ENCODE assay signal across 8 cellular contexts in the genomic region with DNA sequence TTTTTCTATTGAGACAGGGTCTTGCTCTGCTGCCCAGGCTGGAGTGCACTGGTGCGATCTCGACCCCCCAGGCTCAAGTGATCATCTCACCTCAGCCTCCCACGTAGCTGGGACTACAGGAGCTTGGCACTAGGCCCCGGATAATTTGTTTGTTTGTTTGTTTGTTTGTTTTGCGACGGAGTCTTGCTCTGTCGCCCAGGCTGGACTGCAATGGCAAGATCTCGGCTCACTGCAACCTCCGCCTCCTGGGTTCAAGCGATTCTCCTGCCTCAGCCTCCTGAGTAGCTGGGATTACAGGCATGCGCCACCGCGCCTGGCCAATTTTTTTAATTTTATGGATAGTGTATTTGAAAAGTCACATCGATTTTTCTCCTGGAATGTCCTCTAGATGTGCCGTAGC. TPM values are rescaled to one million over a fixed set of nuclear protein-coding genes. Genes with fewer than 3 reads are reported as not detected.
DNase-seq lines count a peak whose midpoint lies in the region; ATAC-seq, FAIRE-seq and TF ChIP-seq lines count a peak whose summit lies in the region.
"Not testable (repeated sequence)": the region's sequence is repeated elsewhere in the genome, so short reads cannot be mapped to it uniquely, and the experiment has no call there.

No MANE protein-coding gene starts in this region.

- not testable (repeated sequence) for H3K27me3 Mint-ChIP-seq in CD4-positive, alpha-beta memory T cell; T-helper 2 cell treated with Interferon-gamma antibody and Interleukin-4, amounts not matched to agents 5 μg/mL and 100 μg/mL, for 36 hours (ENCODE audit: low read depth); activated T-helper 17 cell treated with anti-CD3 and anti-CD28 coated beads, Interleukin-2, amount 50 U/mL, for 72 hours

- H2AFZ ChIP-seq in Karpas-422 (ENCODE audit: low read length) (peak overlapping the region; percentile 71; the same call in 1 of the 2 replicates), mammary epithelial cell (ENCODE audit: low read depth, low read length) (peak overlapping the region; percentile 97), osteoblast (ENCODE audit: low read length) (peak overlapping the region; percentile 99)
- H2AFZ ChIP-seq in HepG2 (ENCODE audit: low read length), result not testable (repeated sequence)

- DNase-seq in CD4-positive, alpha-beta memory T cell; Karpas-422; T-helper 2 cell treated with Interferon-gamma antibody and Interleukin-4, amounts not matched to agents 5 μg/mL and 100 μg/mL, for 36 hours (ENCODE audit: low spot score); mammary epithelial cell; HepG2 (ENCODE audit: low spot score); osteoblast (ENCODE audit: insufficient read length, low spot score, missing footprints); transverse colon: not testable (repeated sequence)

- H3K79me2 ChIP-seq in Karpas-422 (ENCODE audit: low read length) (peaks cover 36% of the 10 kb centered on the region), mammary epithelial cell (ENCODE audit: insufficient read depth, low read length) (peaks cover 34% of the 10 kb centered on the region), HepG2 (ENCODE audit: insufficient read depth, low read length) (peaks cover 34% of the 10 kb centered on the region), osteoblast (ENCODE audit: insufficient read depth, low read length) (peaks cover 24% of the 10 kb centered on the region)

- not testable (repeated sequence) for H3K9me2 ChIP-seq in Karpas-422 (replicated peaks; ENCODE audit: insufficient read depth, low read length)

- not testable (repeated sequence) for H4K20me1 ChIP-seq in Karpas-422 (ENCODE audit: insufficient read depth, low read depth, low read length); mammary epithelial cell (ENCODE audit: insufficient read depth, low read length); HepG2 (ENCODE audit: insufficient read depth, low read length); osteoblast (ENCODE audit: insufficient read depth, low read length)

- not testable (repeated sequence) for TF ChIP-seq EP300 in HepG2 (IDR thresholded peaks at IDR 0.05; ENCODE audit: low read depth in 2 of 2, low read length in 2 of 2); HepG2 (CRISPR knock-in tag; IDR thresholded peaks at IDR 0.05; ENCODE audit: borderline replicate concordance); transverse colon (IDR thresholded peaks at IDR 0.05; ENCODE audit: low read depth)

- 100% methylated on average over 11 of the region's 15 CpGs for WGBS in mammary epithelial cell (ENCODE audit: low coverage, missing lambda C conversion rate)
- WGBS in HepG2 (ENCODE audit: low lambda C conversion rate), result 92% methylated on average over 15 of the region's 15 CpGs
- 83 to 96% methylated on average over 4 to 15 of the region's 15 CpGs for WGBS in transverse colon (ENCODE audit: low coverage in 1 of 2), 2 donors

- intact Hi-C loops in CD4-positive, alpha-beta memory T cell (cut with micrococcal nuclease), result loop anchor here (1.0 to 2.0 kb wide), 2 partner anchors 39 to 138 kb away; partner anchors contain the start of genes MED18 and RCC1
- intact Hi-C loops in mammary epithelial cell (cut with micrococcal nuclease), result loop anchor here (1.0 to 2.0 kb wide), 4 partner anchors 9 to 278 kb away; no protein-coding TSS in a partner anchor
- intact Hi-C loops in HepG2 (cut with micrococcal nuclease; ENCODE audit: unreplicated experiment), result loop anchor here (1.0 to 2.0 kb wide), 2 partner anchors 120 to 278 kb away; no protein-coding TSS in a partner anchor
- intact Hi-C loops in transverse colon (cut with DNase I; ENCODE audit: low total_unique reads), result not testable (repeated sequence)

- H3K9me3 ChIP-seq in CD4-positive, alpha-beta memory T cell (ENCODE audit: control insufficient read depth in 1 of 2, low read length in 2 of 2); Karpas-422 (ENCODE audit: low read length); mammary epithelial cell (replicated peaks; ENCODE audit: insufficient read depth, low read length); HepG2 (ENCODE audit: low read length); osteoblast (ENCODE audit: low read depth, low read length); transverse colon: not testable (repeated sequence)

- CTCF ChIA-PET in CD4-positive, alpha-beta memory T cell (lab: Charles Lee; ENCODE audit: partially characterized antibody), result interaction anchor here (0.8 to 2.2 kb wide), 3 partner anchors 9 to 134 kb away, joined by 3 to 13 read pairs (median 7); no protein-coding TSS in a partner anchor
- CTCF ChIA-PET in mammary epithelial cell (lab: Charles Lee; ENCODE audit: low non-redundant PET), result interaction anchor here (1.0 kb wide), 1 partner anchor 120 kb away, joined by 5 read pairs; no protein-coding TSS in a partner anchor
- CTCF ChIA-PET in HepG2 (lab: Yijun Ruan, JAX; ENCODE audit: low intra/inter-chr PET ratio, low total read pairs), result interaction anchor here (1.1 to 2.9 kb wide), 2 partner anchors 9 to 121 kb away, joined by 4 to 13 read pairs; no protein-coding TSS in a partner anchor

- not testable (repeated sequence) for H3K9me3 Mint-ChIP-seq in CD4-positive, alpha-beta memory T cell; T-helper 2 cell treated with Interferon-gamma antibody and Interleukin-4, amounts not matched to agents 5 μg/mL and 100 μg/mL, for 36 hours; activated T-helper 17 cell treated with anti-CD3 and anti-CD28 coated beads, Interleukin-2, amount 50 U/mL, for 72 hours

- TF ChIP-seq POLR2A in HepG2 (IDR thresholded peaks at IDR 0.05; ENCODE audit: insufficient read depth in 1 of 2, low read depth in 2 of 2, low read length in 2 of 2); transverse colon (IDR thresholded peaks at IDR 0.05): not testable (repeated sequence)

- not testable (repeated sequence) for TF ChIP-seq RAD21 in HepG2 (CRISPR knock-in tag; IDR thresholded peaks at IDR 0.05)

- H3K27ac ChIP-seq in CD4-positive, alpha-beta memory T cell (ENCODE audit: low read depth, low read length); mammary epithelial cell (ENCODE audit: insufficient read depth, low read depth, low read length); HepG2 (ENCODE audit: extremely low read length, insufficient read depth, low read length); osteoblast (ENCODE audit: low read depth, low read length): not testable (repeated sequence)
- H3K27ac ChIP-seq in Karpas-422 (ENCODE audit: low read length) (peak overlapping the region; percentile 85; the same call in 1 of the 2 replicates), transverse colon (peak overlapping the region; percentile 96 to 98 (median 98))

- H3K4me3 ChIP-seq in CD4-positive, alpha-beta memory T cell (ENCODE audit: low read length in 2 of 2); mammary epithelial cell (replicated peaks in 1 of 3; ENCODE audit: insufficient read depth in 1 of 3, low read depth in 2 of 3, low read length in 3 of 3); HepG2 (replicated peaks in 1 of 3; ENCODE audit: insufficient read depth in 1 of 3, low read depth in 2 of 3, low read length in 3 of 3); osteoblast (ENCODE audit: insufficient read depth, low read length); transverse colon: not testable (repeated sequence)
- peak overlapping the region; percentile 86; the same call in 1 of the 2 replicates for H3K4me3 ChIP-seq in Karpas-422 (ENCODE audit: low read length)

- not testable (repeated sequence) for BruUV-seq in mammary epithelial cell (replicated peaks; lab: Mats Ljungman, UMichigan); HepG2 (replicated peaks; lab: Mats Ljungman, UMichigan)

- FAIRE-seq in HepG2 (lab: Jason Lieb, UNC), result not testable (repeated sequence)

- TF ChIP-seq CTCF in mammary epithelial cell (conservative IDR thresholded peaks at IDR 0.05 in 1 of 2, IDR thresholded peaks at IDR 0.05 in 1 of 2; ENCODE audit: extremely low read depth in 1 of 2, insufficient read depth in 1 of 2, low read depth in 1 of 2, low read length in 2 of 2); HepG2 (CRISPR knock-in tag; IDR thresholded peaks at IDR 0.05); osteoblast (IDR thresholded peaks at IDR 0.05; ENCODE audit: extremely low read depth, low read depth, low read length); transverse colon (IDR thresholded peaks at IDR 0.05): not testable (repeated sequence)

- not testable (repeated sequence) for H3K36me3 ChIP-seq in CD4-positive, alpha-beta memory T cell (ENCODE audit: insufficient read depth, low read length); Karpas-422 (ENCODE audit: insufficient read depth, low read length); mammary epithelial cell (ENCODE audit: insufficient read depth, low read length); HepG2 (replicated peaks in 1 of 2; ENCODE audit: control insufficient read depth in 1 of 2, insufficient read depth in 2 of 2, low read length in 2 of 2); osteoblast (ENCODE audit: insufficient read depth, low read length); transverse colon

- peak overlapping the region in 5 of 7 donors; percentile 91 to 97 (median 94) for H3K27ac Mint-ChIP-seq in CD4-positive, alpha-beta memory T cell
- H3K27ac Mint-ChIP-seq in T-helper 2 cell treated with Interferon-gamma antibody and Interleukin-4, amounts not matched to agents 5 μg/mL and 100 μg/mL, for 36 hours, result peak overlapping the region; percentile 91
- H3K27ac Mint-ChIP-seq in activated T-helper 17 cell treated with anti-CD3 and anti-CD28 coated beads, Interleukin-2, amount 50 U/mL, for 72 hours, result peak overlapping the region; percentile 90

- dilution Hi-C loops in mammary epithelial cell (cut with HindIII; ENCODE audit: low sequenced_read_pairs), result not testable (repeated sequence)

- peaks cover 13 to 38% (median 27%) of the 10 kb centered on the region in 4 donors for H3K4me1 Mint-ChIP-seq in CD4-positive, alpha-beta memory T cell
- peaks cover 18% of the 10 kb centered on the region for H3K4me1 Mint-ChIP-seq in T-helper 2 cell treated with Interferon-gamma antibody and Interleukin-4, amounts not matched to agents 5 μg/mL and 100 μg/mL, for 36 hours (ENCODE audit: low read depth)
- H3K4me1 Mint-ChIP-seq in activated T-helper 17 cell treated with anti-CD3 and anti-CD28 coated beads, Interleukin-2, amount 50 U/mL, for 72 hours, result peaks cover 11% of the 10 kb centered on the region

- POLR2A ChIA-PET in CD4-positive, alpha-beta memory T cell (lab: Charles Lee; ENCODE audit: partially characterized antibody), result interaction anchor here (1.1 to 1.2 kb wide), 4 partner anchors 39 to 213 kb away, joined by 3 to 7 read pairs (median 4); partner anchors contain the start of gene MED18
- POLR2A ChIA-PET in HepG2 (lab: Yijun Ruan, JAX), result interaction anchor here (1.2 to 3.2 kb wide), 4 partner anchors 9 to 133 kb away, joined by 3 to 30 read pairs (median 10); partner anchors contain the start of genes ATP5IF1 and MED18

- not testable (repeated sequence) for H3K27me3 ChIP-seq in CD4-positive, alpha-beta memory T cell (ENCODE audit: insufficient read depth, low read length); Karpas-422 (ENCODE audit: low read length); mammary epithelial cell (ENCODE audit: insufficient read depth, low read length); HepG2 (ENCODE audit: control insufficient read depth in 1 of 2, insufficient read depth in 2 of 2, low read length in 2 of 2); osteoblast (ENCODE audit: insufficient read depth, low read length); transverse colon

- peak overlapping the region; percentile 99 for H3K9ac ChIP-seq in Karpas-422 (ENCODE audit: low read length)
- H3K9ac ChIP-seq in mammary epithelial cell (ENCODE audit: insufficient read depth, low read length), result not testable (repeated sequence)
- H3K9ac ChIP-seq in HepG2 (ENCODE audit: insufficient read depth, low read depth, low read length), result peak overlapping the region; percentile 96

- H3K4me2 ChIP-seq in Karpas-422 (ENCODE audit: low read depth, low read length, poor library complexity, severe bottlenecking), result peak overlapping the region; percentile 75
- not testable (repeated sequence) for H3K4me2 ChIP-seq in mammary epithelial cell (ENCODE audit: insufficient read depth, low read depth, low read length); HepG2 (ENCODE audit: low read depth, low read length); osteoblast (ENCODE audit: insufficient read depth, low read length)

- peak overlapping the region; percentile 94 to 97 (median 96) for H3K4me3 Mint-ChIP-seq in CD4-positive, alpha-beta memory T cell
- H3K4me3 Mint-ChIP-seq in T-helper 2 cell treated with Interferon-gamma antibody and Interleukin-4, amounts not matched to agents 5 μg/mL and 100 μg/mL, for 36 hours, result peak overlapping the region; percentile 90
- H3K4me3 Mint-ChIP-seq in activated T-helper 17 cell treated with anti-CD3 and anti-CD28 coated beads, Interleukin-2, amount 50 U/mL, for 72 hours, result peak overlapping the region; percentile 91

- in situ Hi-C loops in mammary epithelial cell (cut with MboI; ENCODE audit: low sequenced_read_pairs in 2 of 2); transverse colon (cut with MboI; ENCODE audit: low pct_ligation_motif_present in 1 of 4, low pct_unique_long_range_greater_than_20kb in 1 of 4, low sequenced_read_pairs in 3 of 4): not testable (repeated sequence)
- in situ Hi-C loops in HepG2 (cut with HindIII; ENCODE audit: extremely low pct_ligation_motif_present, low pct_unique_long_range_greater_than_20kb), result loop anchor here (5.0 to 25.0 kb wide), 2 partner anchors 121 to 281 kb away; partner anchors contain the start of gene EYA3

- H3K36me3 Mint-ChIP-seq in CD4-positive, alpha-beta memory T cell, result peaks cover 0 to 14% of the 10 kb centered on the region in 2 donors
- H3K36me3 Mint-ChIP-seq in T-helper 2 cell treated with Interferon-gamma antibody and Interleukin-4, amounts not matched to agents 5 μg/mL and 100 μg/mL, for 36 hours (ENCODE audit: low read depth); activated T-helper 17 cell treated with anti-CD3 and anti-CD28 coated beads, Interleukin-2, amount 50 U/mL, for 72 hours (ENCODE audit: low read depth): not testable (repeated sequence)

- peaks cover 26% of the 10 kb centered on the region for H3K4me1 ChIP-seq in CD4-positive, alpha-beta memory T cell (ENCODE audit: insufficient read depth, low read length)
- H3K4me1 ChIP-seq in Karpas-422 (ENCODE audit: low read length), result peaks cover 24% of the 10 kb centered on the region
- peaks cover 15% of the 10 kb centered on the region for H3K4me1 ChIP-seq in mammary epithelial cell (ENCODE audit: insufficient read depth, low read length)
- H3K4me1 ChIP-seq in HepG2 (ENCODE audit: insufficient read depth, low read length), result peaks cover 41% of the 10 kb centered on the region
- H3K4me1 ChIP-seq in osteoblast (ENCODE audit: insufficient read depth, low read length), result peaks cover 13% of the 10 kb centered on the region
- peaks cover 11 to 49% (median 23%) of the 10 kb centered on the region in 4 donors for H3K4me1 ChIP-seq in transverse colon

- not testable (repeated sequence) for ATAC-seq in activated T-helper 17 cell treated with anti-CD3 and anti-CD28 coated beads, Interleukin-2, amount 50 U/mL, for 72 hours (replicated peaks); HepG2

RNA-seq across cellular contexts. Expression of gene PHACTR4, which starts 0.9 kb away (rescaled TPM):
- total RNA-seq in CD4-positive, alpha-beta memory T cell, result 10 to 100 TPM; 27.1 to 28.8 TPM
- polyA plus RNA-seq in CD4-positive, alpha-beta memory T cell, result 10 to 100 TPM in 1 of 2 donors, 1 to 10 TPM in 1; 3.6 to 22.8 TPM
- total RNA-seq in Karpas-422 (2014; rRNA removed; shearing (Covaris generic); ENCODE audit: low replicate concordance), result 8.5 and 10.0 TPM in 2 replicates
- total RNA-seq in activated T-helper 17 cell treated with anti-CD3 and anti-CD28 coated beads, Interleukin-2, amount 50 U/mL, for 72 hours, result 10 to 100 TPM; 25.6 to 29.3 TPM
- total RNA-seq in mammary epithelial cell, result 10 to 100 TPM; 14.7 to 34.1 TPM
- polyA plus RNA-seq in mammary epithelial cell, result 4.5 TPM
- polyA minus RNA-seq in mammary epithelial cell, result 44.7 TPM
- 17.1 and 29.6 TPM in 2 replicates for total RNA-seq in HepG2 (2016; rRNA removed; fragmentation: Illumina TruSeq; extraction: Trizol)
- 12.5 and 13.7 TPM in 2 replicates for total RNA-seq in HepG2 (2016; cell fraction: cytosol; rRNA removed; fragmentation: Illumina TruSeq; extraction: Trizol; ENCODE audit: low read depth)
- 18.0 and 28.5 TPM in 2 replicates for total RNA-seq in HepG2 (2016; cell fraction: insoluble cytoplasmic fraction; rRNA removed; fragmentation: Illumina TruSeq; extraction: Trizol)
- 22.9 and 27.9 TPM in 2 replicates for total RNA-seq in HepG2 (2016; cell fraction: membrane; rRNA removed; fragmentation: Illumina TruSeq; extraction: Trizol)
- 19.8 and 22.8 TPM in 2 replicates for total RNA-seq in HepG2 (2016; cell fraction: nucleus; rRNA removed; fragmentation: Illumina TruSeq; extraction: Trizol)
- 13.9 TPM in 2 replicates for polyA plus RNA-seq in HepG2 (2011; rRNA removed)
- polyA plus RNA-seq in HepG2 (2011; cell fraction: cytosol; rRNA removed), result 9.3 and 14.1 TPM in 2 replicates
- polyA plus RNA-seq in HepG2 (2011; cell fraction: nucleus; rRNA removed), result 7.6 and 10.2 TPM in 2 replicates
- polyA plus RNA-seq in HepG2 (2012), result 20.1 and 20.8 TPM in 2 replicates
- polyA plus RNA-seq in HepG2 (2016; cell fraction: cytosol; fragmentation: Illumina TruSeq; extraction: Trizol; ENCODE audit: low read depth), result 3.9 and 4.2 TPM in 2 replicates
- 36.5 and 50.9 TPM in 2 replicates for polyA plus RNA-seq in HepG2 (2016; cell fraction: insoluble cytoplasmic fraction; fragmentation: Illumina TruSeq; extraction: Trizol; ENCODE audit: low read depth)
- polyA plus RNA-seq in HepG2 (2016; cell fraction: membrane; fragmentation: Illumina TruSeq; extraction: Trizol; ENCODE audit: low read depth), result 18.0 and 18.6 TPM in 2 replicates
- 40.9 and 42.7 TPM in 2 replicates for polyA plus RNA-seq in HepG2 (2016; cell fraction: nucleus; fragmentation: Illumina TruSeq; extraction: Trizol; ENCODE audit: insufficient read depth, low read depth)
- 21.5 and 24.1 TPM in 2 replicates for polyA minus RNA-seq in HepG2 (2011; rRNA and poly(A)+ RNA removed; ENCODE audit: low replicate concordance)
- 19.1 and 23.2 TPM in 2 replicates for polyA minus RNA-seq in HepG2 (2011; cell fraction: cytosol; rRNA and poly(A)+ RNA removed)
- 13.7 and 14.3 TPM in 2 replicates for polyA minus RNA-seq in HepG2 (2011; cell fraction: nucleus; rRNA and poly(A)+ RNA removed)
- 12.7 and 14.7 TPM in 2 replicates for total RNA-seq in osteoblast
- total RNA-seq in transverse colon, result 10 to 100 TPM; 31.4 to 51.1 (median 41.6) TPM

RNA-seq across cellular contexts. Expression of gene MED18, which starts 39.8 kb away (rescaled TPM):
- 10 to 100 TPM; 15.5 to 16.9 TPM for total RNA-seq in CD4-positive, alpha-beta memory T cell
- polyA plus RNA-seq in CD4-positive, alpha-beta memory T cell, result 10 to 100 TPM in 1 of 2 donors, 1 to 10 TPM in 1; 1.8 to 13.3 TPM
- total RNA-seq in Karpas-422 (2014; rRNA removed; shearing (Covaris generic); ENCODE audit: low replicate concordance), result 27.6 and 29.4 TPM in 2 replicates
- 10 to 100 TPM; 19.2 to 20.3 TPM for total RNA-seq in activated T-helper 17 cell treated with anti-CD3 and anti-CD28 coated beads, Interleukin-2, amount 50 U/mL, for 72 hours
- total RNA-seq in mammary epithelial cell (10 to 100 TPM; 15.1 to 16.7 TPM), HepG2 (2016; rRNA removed; fragmentation: Illumina TruSeq; extraction: Trizol) (21.0 and 28.8 TPM in 2 replicates), osteoblast (14.7 and 19.5 TPM in 2 replicates), transverse colon (10 to 100 TPM; 12.1 to 36.3 (median 27.4) TPM)
- polyA plus RNA-seq in mammary epithelial cell (21.5 TPM), HepG2 (2011; rRNA removed) (11.7 and 14.4 TPM in 2 replicates)
- 89.2 TPM for polyA minus RNA-seq in mammary epithelial cell
- total RNA-seq in HepG2 (2016; cell fraction: cytosol; rRNA removed; fragmentation: Illumina TruSeq; extraction: Trizol; ENCODE audit: low read depth), result 7.0 and 7.5 TPM in 2 replicates
- total RNA-seq in HepG2 (2016; cell fraction: insoluble cytoplasmic fraction; rRNA removed; fragmentation: Illumina TruSeq; extraction: Trizol), result 20.7 and 32.3 TPM in 2 replicates
- 10.5 and 12.8 TPM in 2 replicates for total RNA-seq in HepG2 (2016; cell fraction: membrane; rRNA removed; fragmentation: Illumina TruSeq; extraction: Trizol)
- 7.0 and 9.3 TPM in 2 replicates for total RNA-seq in HepG2 (2016; cell fraction: nucleus; rRNA removed; fragmentation: Illumina TruSeq; extraction: Trizol)
- 16.5 and 19.8 TPM in 2 replicates for polyA plus RNA-seq in HepG2 (2011; cell fraction: cytosol; rRNA removed)
- 10.4 and 11.6 TPM in 2 replicates for polyA plus RNA-seq in HepG2 (2011; cell fraction: nucleus; rRNA removed)
- 9.5 and 13.0 TPM in 2 replicates for polyA plus RNA-seq in HepG2 (2012)
- 2.8 and 3.8 TPM in 2 replicates for polyA plus RNA-seq in HepG2 (2016; cell fraction: cytosol; fragmentation: Illumina TruSeq; extraction: Trizol; ENCODE audit: low read depth)
- 26.5 and 30.0 TPM in 2 replicates for polyA plus RNA-seq in HepG2 (2016; cell fraction: insoluble cytoplasmic fraction; fragmentation: Illumina TruSeq; extraction: Trizol; ENCODE audit: low read depth)
- polyA plus RNA-seq in HepG2 (2016; cell fraction: membrane; fragmentation: Illumina TruSeq; extraction: Trizol; ENCODE audit: low read depth), result 4.9 and 5.6 TPM in 2 replicates
- 14.7 and 18.3 TPM in 2 replicates for polyA plus RNA-seq in HepG2 (2016; cell fraction: nucleus; fragmentation: Illumina TruSeq; extraction: Trizol; ENCODE audit: insufficient read depth, low read depth)
- polyA minus RNA-seq in HepG2 (2011; rRNA and poly(A)+ RNA removed; ENCODE audit: low replicate concordance), result 28.2 and 57.8 TPM in 2 replicates
- 13.0 and 15.4 TPM in 2 replicates for polyA minus RNA-seq in HepG2 (2011; cell fraction: cytosol; rRNA and poly(A)+ RNA removed)
- 3.6 and 4.2 TPM in 2 replicates for polyA minus RNA-seq in HepG2 (2011; cell fraction: nucleus; rRNA and poly(A)+ RNA removed)
